In genomic region chr10:78264361-78264760, GRCh38 we compare ENCODE assay signal across 13 cellular contexts.
A peak's percentile ranks its signal among the peaks of the same experiment; 100 is the strongest.
DNase-seq lines count a peak whose midpoint lies in the region; ATAC-seq and TF ChIP-seq lines count a peak whose summit lies in the region.
"Had no signal": no experiment of that assay in that cellular context is flagged by ENCODE, and none has a peak within 500 bp of the region (broad histone marks: within the 10 kb centered on the region; RNA-seq: fewer than 3 reads in every experiment).

No MANE protein-coding gene starts in this region.

- no peaks in the 10 kb centered on the region for H3K36me3 Mint-ChIP-seq in type B pancreatic cell

- no peak overlapping the region for H3K4me3 Mint-ChIP-seq in type B pancreatic cell

- no peaks in the 10 kb centered on the region for H3K9me3 ChIP-seq in adipocyte (ENCODE audit: control insufficient read depth, low read length)

- no peak for ATAC-seq in GM21529 (IDR thresholded peaks at IDR 0.05; ENCODE audit: unreplicated experiment)
- ATAC-seq: K562 had no signal

- peaks cover 3% of the 10 kb centered on the region for H3K27me3 Mint-ChIP-seq in type B pancreatic cell

- no peak for TF ChIP-seq CTCF in type B pancreatic cell (conservative IDR thresholded peaks at IDR 0.05)

- no peak overlapping the region for H3K4me3 ChIP-seq in adipocyte (ENCODE audit: low read length)
- H3K4me3 ChIP-seq: BLaER1 treated with 17β-estradiol and CSF1 and Interleukin-3, amounts not matched to agents 10 nM and 100 nM; K562 had no signal

- DNase-seq in adipocyte (ENCODE audit: low read depth) (no peak), globus pallidus (ENCODE audit: low spot score) (peak; percentile 87), pons (ENCODE audit: low spot score) (peak; percentile 85), T1000 (lab: John Stamatoyannopoulos, UW) (no peak), type B pancreatic cell (ENCODE audit: extremely low spot score, unreplicated experiment) (no peak), AML-193 (lab: John Stamatoyannopoulos, UW) (no peak)
- DNase-seq: DMS 273 treated with DMSO at 0.1 percent for 48 hours, NCI-H1048, NCI-H146, NCI-H226 had no signal

- H3K4me1 ChIP-seq in adipocyte (ENCODE audit: control insufficient read depth, insufficient read depth, low read length): peaks cover 41% of the 10 kb centered on the region

- H3K9ac ChIP-seq in adipocyte (ENCODE audit: low read length): peak overlapping the region; percentile 49
- H3K9ac ChIP-seq: BLaER1 treated with 17β-estradiol and CSF1 and Interleukin-3, amounts not matched to agents 10 nM and 100 nM had no signal

- no peaks in the 10 kb centered on the region for H3K9me3 Mint-ChIP-seq in type B pancreatic cell

- no peaks in the 10 kb centered on the region for H3K27me3 ChIP-seq in adipocyte (replicated peaks; ENCODE audit: control insufficient read depth, insufficient read depth, low read length)
- H3K27me3 ChIP-seq: BLaER1 treated with 17β-estradiol and CSF1 and Interleukin-3, amounts not matched to agents 10 nM and 100 nM had no signal

- H3K36me3 ChIP-seq in adipocyte (ENCODE audit: control insufficient read depth, insufficient read depth, low read length, severe bottlenecking): no peaks in the 10 kb centered on the region
- H3K36me3 ChIP-seq: BLaER1 treated with 17β-estradiol and CSF1 and Interleukin-3, amounts not matched to agents 10 nM and 100 nM had no signal

- H3K27ac Mint-ChIP-seq in type B pancreatic cell: no peak overlapping the region

- H3K4me1 Mint-ChIP-seq in type B pancreatic cell (ENCODE audit: unreplicated experiment): peaks cover 34% of the 10 kb centered on the region

Comparison
In these comparisons a context has a peak if more than half of its experiments do, and no peak if none do; other contexts are left out.
1. DNase-seq: peak in globus pallidus (single experiment) and pons (single experiment); none in adipocyte (single experiment), T1000 (single experiment), type B pancreatic cell (single experiment) and AML-193 (0 of 2).